Comparison of ENCODE assay signal across 8 cellular contexts in the genomic region with DNA sequence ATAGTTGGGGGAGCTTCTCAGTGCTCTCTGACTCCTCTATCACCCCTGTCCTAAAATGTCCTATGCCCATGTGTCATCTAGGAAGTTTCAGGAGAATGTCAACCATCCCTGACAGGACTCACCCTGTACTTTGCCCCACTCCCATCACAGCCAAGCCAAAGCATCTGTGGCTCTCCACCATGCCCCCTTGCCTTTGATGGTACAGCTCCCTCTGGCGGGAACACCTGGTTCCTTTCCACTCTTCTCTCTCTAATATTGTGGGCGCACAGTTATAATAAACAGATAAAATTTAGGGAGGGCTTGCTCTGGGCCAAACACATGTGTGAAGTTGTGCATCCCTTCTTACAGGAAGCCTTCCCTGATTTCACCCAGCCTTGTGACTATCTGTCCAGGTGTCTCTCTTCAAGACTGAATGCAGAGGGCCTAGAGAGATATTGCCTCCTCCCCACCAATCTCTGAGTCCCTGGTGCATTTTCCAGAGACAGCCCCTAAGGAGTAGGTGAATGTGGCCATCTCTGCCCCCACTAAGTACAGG.
DNase-seq lines count a peak whose midpoint lies in the region; ATAC-seq, FAIRE-seq and TF ChIP-seq lines count a peak whose summit lies in the region.

No MANE protein-coding gene starts in this region.

- H3K27ac ChIP-seq in A549 = no peak overlapping the region
- H3K27ac ChIP-seq in upper lobe of left lung = no peak overlapping the region

- CTCF ChIA-PET in A549 (lab: Yijun Ruan, JAX) = interaction anchor here (0.6 to 2.2 kb wide), 10 partner anchors 11 to 244 kb away, joined by 3 to 9 read pairs (median 4); no protein-coding TSS in a partner anchor

- TF ChIP-seq EP300 in A549 (IDR thresholded peaks at IDR 0.05) = no peak
- TF ChIP-seq EP300 in upper lobe of left lung (IDR thresholded peaks at IDR 0.05) = no peak

- H3K4me2 ChIP-seq in A549 = no peak overlapping the region

- no peaks in the 10 kb centered on the region for H3K4me1 ChIP-seq in A549
- peaks cover 6 to 14% (median 8%) of the 10 kb centered on the region in 4 donors for H3K4me1 ChIP-seq in upper lobe of left lung

- ATAC-seq in A549 = peak; percentile 59 to 85; a peak in 5 of 6 replicates
- peak; percentile 76 for ATAC-seq in GM18498 (IDR thresholded peaks at IDR 0.05; ENCODE audit: unreplicated experiment)
- ATAC-seq in upper lobe of left lung (ENCODE audit: low FRiP score in 2 of 2) = no peak

- peak; percentile 34 to 46 for DNase-seq in A549 (ENCODE audit: low read depth in 1 of 2, low spot score in 1 of 2)
- DNase-seq in LNCaP clone FGC (ENCODE audit: low read depth) = no peak
- DNase-seq in cardiac fibroblast (ENCODE audit: low read depth in 2 of 2) = peak in 1 of 2 donors; percentile 8
- DNase-seq in NCI-H1417 treated with DMSO at 0.1 percent for 48 hours (lab: John Stamatoyannopoulos, UW) = no peak
- DNase-seq in C1 segment of cervical spinal cord (lab: John Stamatoyannopoulos, UW) = no peak
- DNase-seq in upper lobe of left lung = no peak
- DNase-seq in retina = no peak

- POLR2A ChIA-PET in A549 (lab: Yijun Ruan, JAX) = no interaction called here

- 26% methylated on average over 2 of the region's 2 CpGs for WGBS in A549 (ENCODE audit: missing lambda C conversion rate)
- WGBS in upper lobe of left lung, 2 donors = 73 to 89% methylated on average over 2 of the region's 2 CpGs

- TF ChIP-seq RAD21 in A549 (conservative IDR thresholded peaks at IDR 0.05 in 1 of 2, IDR thresholded peaks at IDR 0.05 in 1 of 2) = peak; percentile 45 to 65; a peak in 4 of 5 replicates

- TF ChIP-seq CTCF in A549 (IDR thresholded peaks at IDR 0.05) = peak; percentile 53
- 0 out of 2 replicates have a peak, but pooled peaks have one; percentile 13 for TF ChIP-seq CTCF in LNCaP clone FGC (IDR thresholded peaks at IDR 0.05; ENCODE audit: control insufficient read depth, extremely low read depth, insufficient read depth)
- TF ChIP-seq CTCF in cardiac fibroblast (IDR thresholded peaks at IDR 0.05; ENCODE audit: low read depth, low read length) = peak; percentile 41
- no peak for TF ChIP-seq CTCF in upper lobe of left lung (IDR thresholded peaks at IDR 0.05)

- H3K4me3 ChIP-seq in A549 (no peak overlapping the region), LNCaP clone FGC (ENCODE audit: low read depth, low read length) (no peak overlapping the region), cardiac fibroblast (replicated peaks in 1 of 2; ENCODE audit: low read depth in 2 of 2, low read length in 2 of 2) (no peak overlapping the region), upper lobe of left lung (no peak overlapping the region)

- no peaks in the 10 kb centered on the region for H3K36me3 ChIP-seq in upper lobe of left lung

- H3K9me3 ChIP-seq in A549 = no peaks in the 10 kb centered on the region
- H3K9me3 ChIP-seq in upper lobe of left lung = no peaks in the 10 kb centered on the region

- TF ChIP-seq POLR2A in A549 (IDR thresholded peaks at IDR 0.05; ENCODE audit: low read length) (no peak), upper lobe of left lung (IDR thresholded peaks at IDR 0.05) (no peak)

- peaks cover 0 to 5% (median 0%) of the 10 kb centered on the region in 4 donors for H3K27me3 ChIP-seq in upper lobe of left lung

- FAIRE-seq in A549 (lab: Jason Lieb, UNC) = no peak

TF ChIP-seq in A549, 52 proteins besides CTCF, POLR2A, EP300 and RAD21:
- TF ChIP-seq SMC3 (IDR thresholded peaks at IDR 0.05) = peak; percentile 51
- no peak for TF ChIP-seq HMGXB4 (CRISPR knock-in tag; IDR thresholded peaks at IDR 0.05; ENCODE audit: borderline replicate concordance)
- TF ChIP-seq RARB (CRISPR knock-in tag; IDR thresholded peaks at IDR 0.05) = no peak
- TF ChIP-seq, protein P1, sequence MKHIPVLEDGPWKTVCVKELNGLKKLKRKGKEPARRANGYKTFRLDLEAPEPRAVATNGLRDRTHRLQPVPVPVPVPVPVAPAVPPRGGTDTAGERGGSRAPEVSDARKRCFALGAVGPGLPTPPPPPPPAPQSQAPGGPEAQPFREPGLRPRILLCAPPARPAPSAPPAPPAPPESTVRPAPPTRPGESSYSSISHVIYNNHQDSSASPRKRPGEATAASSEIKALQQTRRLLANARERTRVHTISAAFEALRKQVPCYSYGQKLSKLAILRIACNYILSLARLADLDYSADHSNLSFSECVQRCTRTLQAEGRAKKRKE (CRISPR knock-in tag; IDR thresholded peaks at IDR 0.05; ENCODE audit: low read depth) = no peak
- TF ChIP-seq FOSB (CRISPR knock-in tag; IDR thresholded peaks at IDR 0.05) = no peak
- TF ChIP-seq HES2 (IDR thresholded peaks at IDR 0.05) = no peak
- TF ChIP-seq HOXB13 (CRISPR knock-in tag; IDR thresholded peaks at IDR 0.05; ENCODE audit: low read depth) = no peak
- no peak for TF ChIP-seq RCOR1 (IDR thresholded peaks at IDR 0.05; ENCODE audit: low read depth, low read length)
- no peak for TF ChIP-seq CHD4 (IDR thresholded peaks at IDR 0.05; ENCODE audit: borderline replicate concordance)
- peak; percentile 45 for TF ChIP-seq ZFP36 (IDR thresholded peaks at IDR 0.05; ENCODE audit: borderline replicate concordance, partially characterized antibody)
- no peak for TF ChIP-seq BHLHE40 (IDR thresholded peaks at IDR 0.05; ENCODE audit: low read depth, low read length)
TF ChIP-seq in A549: peak in this region for 2.

Comparison
In these comparisons a context has a peak if more than half of its experiments do, and no peak if none do; other contexts are left out.
1. ATAC-seq: peak in A549 (2 of 2) and GM18498 (single experiment); none in upper lobe of left lung (0 of 2).
2. DNase-seq: peak in A549 (2 of 2); none in LNCaP clone FGC (single experiment), NCI-H1417 treated with DMSO at 0.1 percent for 48 hours (single experiment), C1 segment of cervical spinal cord (0 of 14), upper lobe of left lung (0 of 2) and retina (single experiment).
3. CTCF ChIP-seq: peak in A549 (single experiment), LNCaP clone FGC (single experiment) and cardiac fibroblast (single experiment); none in upper lobe of left lung (0 of 6).